In the genomic region with DNA sequence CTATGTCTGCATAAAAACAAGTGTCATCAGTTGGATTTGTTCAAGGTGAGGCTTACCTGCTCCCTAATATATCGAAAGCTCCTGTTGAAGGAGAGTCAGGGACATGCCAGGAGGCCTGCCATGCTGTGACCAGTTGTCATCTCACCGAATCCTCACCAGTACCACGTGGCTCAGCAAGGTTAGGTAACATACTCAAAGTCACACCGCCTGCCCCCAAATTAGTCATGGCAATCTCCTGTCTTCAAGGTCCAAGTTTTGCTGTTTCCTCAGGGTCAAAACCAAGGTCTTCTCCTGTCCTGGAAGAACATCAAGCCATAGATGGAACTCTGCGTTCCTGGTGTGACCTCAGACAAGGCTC, we compare ENCODE assay signal across 21 cellular contexts.
DNase-seq lines count a peak whose midpoint lies in the region; ATAC-seq, FAIRE-seq and TF ChIP-seq lines count a peak whose summit lies in the region.
"Had no signal": no experiment of that assay in that cellular context is flagged by ENCODE, and none has a peak within 500 bp of the region (broad histone marks: within the 10 kb centered on the region; RNA-seq: fewer than 3 reads in every experiment).

No MANE protein-coding gene starts in this region.

- whole genome bisulfite sequencing in gastroesophageal sphincter (ENCODE audit: low coverage in 1 of 2), 2 donors = 100% methylated on average over 1 of the region's 5 CpGs
- no CpG with 5 or more reads among the region's 5 CpGs for WGBS in neuronal stem cell (ENCODE audit: extremely low coverage in 2 of 2, insufficient read length in 2 of 2, insufficient replicate concordance in 1 of 2), 2 donors

- H3K23ac ChIP-seq in neuronal stem cell (ENCODE audit: low read depth, low read length, poor library complexity) = no peak overlapping the region

- no peak for DNase-seq in neuronal stem cell (ENCODE audit: low spot score)
- DNase-seq in urothelium cell line (ENCODE audit: low spot score) = no peak
- no peak for DNase-seq in nephron progenitor cell
- DNase-seq: AML-193; CD4-positive, alpha-beta T cell; DMS153; DMS79; GDM1; GOT3; H9 had no signal

- H3K36me3 ChIP-seq in OCI-LY1 (ENCODE audit: insufficient read depth, low read length) (no peaks in the 10 kb centered on the region), gastroesophageal sphincter (no peaks in the 10 kb centered on the region), neuronal stem cell (replicated peaks in 1 of 2; ENCODE audit: control insufficient read depth in 2 of 2, insufficient read depth in 2 of 2, low read length in 2 of 2) (no peaks in the 10 kb centered on the region)

- no peak overlapping the region for H2BK120ac ChIP-seq in neuronal stem cell (ENCODE audit: low read depth, low read length)

- H3K4me3 Mint-ChIP-seq in nephron progenitor cell = no peak overlapping the region
- H3K4me3 Mint-ChIP-seq: CD4-positive, alpha-beta T cell; H9; IgD-negative memory B cell had no signal

- no peak overlapping the region for H2BK12ac ChIP-seq in neuronal stem cell (ENCODE audit: low read length)

- H3K4me1 ChIP-seq in OCI-LY1 (ENCODE audit: insufficient read depth, low read length, severe bottlenecking) = peaks cover 53% of the 10 kb centered on the region
- H3K4me1 ChIP-seq in gastroesophageal sphincter = peaks cover 0 to 58% (median 0%) of the 10 kb centered on the region in 3 donors
- H3K4me1 ChIP-seq in neuronal stem cell (ENCODE audit: control insufficient read depth in 2 of 2, insufficient read depth in 1 of 2, low read depth in 1 of 2, low read length in 2 of 2) = peaks cover 0 to 3% of the 10 kb centered on the region in 2 donors

- H3K9ac ChIP-seq in OCI-LY1 (ENCODE audit: low read length) = peak overlapping the region; percentile 29; the same call in 1 of the 2 replicates
- peak overlapping the region; percentile 63 for H3K9ac ChIP-seq in neuronal stem cell (ENCODE audit: low read depth, low read length, poor library complexity)

- H3K9me3 Mint-ChIP-seq in nephron progenitor cell = no peaks in the 10 kb centered on the region
- H3K9me3 Mint-ChIP-seq: CD4-positive, alpha-beta T cell; H9; IgD-negative memory B cell had no signal

- no peak for TF ChIP-seq POLR2A in gastroesophageal sphincter (IDR thresholded peaks at IDR 0.05)

- ATAC-seq in gastroesophageal sphincter = no peak
- no peak for ATAC-seq in HG03097 (IDR thresholded peaks at IDR 0.05; ENCODE audit: low FRiP score, unreplicated experiment)
- ATAC-seq in GM19467 (IDR thresholded peaks at IDR 0.05; ENCODE audit: unreplicated experiment) = no peak
- ATAC-seq: A549, HepG2 had no signal

- peak overlapping the region; percentile 91 for H3K27ac ChIP-seq in OCI-LY1 (ENCODE audit: low read depth, low read length, poor library complexity, severe bottlenecking)
- H3K27ac ChIP-seq in gastroesophageal sphincter = peak overlapping the region in 3 of 4 donors; percentile 57 to 80 (median 79)
- no peak overlapping the region for H3K27ac ChIP-seq in neuronal stem cell (replicated peaks; ENCODE audit: low read length)
- H3K27ac ChIP-seq: 22Rv1, A549, C4-2B had no signal

- no peak overlapping the region for H3K27ac Mint-ChIP-seq in nephron progenitor cell
- H3K27ac Mint-ChIP-seq: CD4-positive, alpha-beta T cell; H9; IgD-negative memory B cell had no signal

- no peaks in the 10 kb centered on the region for H3F3A ChIP-seq in OCI-LY1 (ENCODE audit: insufficient read depth, low read length)

- peak; percentile 86 for FAIRE-seq in urothelium cell line (lab: Jason Lieb, UNC)
- FAIRE-seq: A549, GM12892, GM18507, HepG2 had no signal

- H3K9me2 ChIP-seq in OCI-LY1 (ENCODE audit: low read depth, low read length) = no peaks in the 10 kb centered on the region

- H3K79me1 ChIP-seq in neuronal stem cell (ENCODE audit: low read depth, low read length) = peaks cover 1% of the 10 kb centered on the region

- H3K9me3 ChIP-seq in OCI-LY1 (ENCODE audit: low read length) (no peaks in the 10 kb centered on the region), gastroesophageal sphincter (no peaks in the 10 kb centered on the region), neuronal stem cell (replicated peaks in 1 of 2; ENCODE audit: control insufficient read depth in 2 of 2, insufficient read depth in 1 of 2, low read depth in 1 of 2, low read length in 2 of 2) (no peaks in the 10 kb centered on the region)
- H3K9me3 ChIP-seq: A549 had no signal

- no peak overlapping the region for H3K18ac ChIP-seq in neuronal stem cell (ENCODE audit: low read length)

- H3K27me3 ChIP-seq in OCI-LY1 (ENCODE audit: insufficient read depth, low read length) (no peaks in the 10 kb centered on the region), gastroesophageal sphincter (no peaks in the 10 kb centered on the region), neuronal stem cell (ENCODE audit: control insufficient read depth in 3 of 3, insufficient read depth in 3 of 3, low read depth in 1 of 3, low read length in 3 of 3) (no peaks in the 10 kb centered on the region)

- TF ChIP-seq EP300 in gastroesophageal sphincter (IDR thresholded peaks at IDR 0.05) = no peak

- no peak overlapping the region for H3K14ac ChIP-seq in neuronal stem cell (ENCODE audit: low read length)

- no peaks in the 10 kb centered on the region for H3K79me2 ChIP-seq in OCI-LY1 (ENCODE audit: insufficient read depth, low read length)

- TF ChIP-seq CTCF in OCI-LY1 (IDR thresholded peaks at IDR 0.05; ENCODE audit: low read length) (no peak), gastroesophageal sphincter (IDR thresholded peaks at IDR 0.05) (no peak), nephron progenitor cell (IDR thresholded peaks at IDR 0.05) (no peak)

- no peak overlapping the region for H2AK5ac ChIP-seq in neuronal stem cell (ENCODE audit: low read depth, low read length)

- H3K4me1 Mint-ChIP-seq in nephron progenitor cell = peaks cover 71% of the 10 kb centered on the region
- H3K4me1 Mint-ChIP-seq: IgD-negative memory B cell had no signal

- H4K8ac ChIP-seq in neuronal stem cell (ENCODE audit: low read depth, low read length) = no peak overlapping the region

- no peak overlapping the region for H2AFZ ChIP-seq in OCI-LY1 (ENCODE audit: low read length)
- H2AFZ ChIP-seq in neuronal stem cell (ENCODE audit: low read length) = no peak overlapping the region

- peaks cover 11% of the 10 kb centered on the region for H3K27me3 Mint-ChIP-seq in nephron progenitor cell (ENCODE audit: low read depth, poor library complexity)

- H3K4me2 ChIP-seq in OCI-LY1 (ENCODE audit: low read length) = no peak overlapping the region
- H3K4me2 ChIP-seq in neuronal stem cell (ENCODE audit: insufficient read depth, low read length, poor library complexity, severe bottlenecking) = no peak overlapping the region
- H3K4me2 ChIP-seq: A549 had no signal

- no peaks in the 10 kb centered on the region for H4K20me1 ChIP-seq in OCI-LY1 (ENCODE audit: insufficient read depth, low read length)

- no peak overlapping the region for H4K91ac ChIP-seq in neuronal stem cell (ENCODE audit: low read depth, low read length, poor library complexity)

- no peak overlapping the region for H3K4me3 ChIP-seq in OCI-LY1 (ENCODE audit: low read depth, low read length, poor library complexity, severe bottlenecking)
- no peak overlapping the region for H3K4me3 ChIP-seq in gastroesophageal sphincter
- H3K4me3 ChIP-seq in neuronal stem cell (ENCODE audit: low read length in 2 of 2) = no peak overlapping the region
- H3K4me3 ChIP-seq: A549 had no signal

- H2BK15ac ChIP-seq in neuronal stem cell (ENCODE audit: low read length) = no peak overlapping the region

- H3K36me3 Mint-ChIP-seq in nephron progenitor cell (ENCODE audit: low read depth) = no peaks in the 10 kb centered on the region
- H3K36me3 Mint-ChIP-seq: IgD-negative memory B cell had no signal

- H3K4ac ChIP-seq in neuronal stem cell (ENCODE audit: low read length) = no peak overlapping the region

- H2BK5ac ChIP-seq in neuronal stem cell (ENCODE audit: low read length) = no peak overlapping the region
